Comparison of ENCODE assay signal across 1 cellular context in genomic region chr19:50022823-50023222, GRCh38.
TF ChIP-seq lines count a peak whose summit lies in the region.

No MANE protein-coding gene starts in this region.

TF ChIP-seq in HepG2, 621 proteins besides CTCF, POLR2A, EP300 and RAD21 (continues in another document):
- TF ChIP-seq CHD4 (IDR thresholded peaks at IDR 0.05; ENCODE audit: borderline replicate concordance, low read length) (no peak), BHLHE40 (IDR thresholded peaks at IDR 0.05; ENCODE audit: low read length) (peak; percentile 43), SALL1 (CRISPR knock-in tag; IDR thresholded peaks at IDR 0.05) (peak; percentile 47; the same call in 1 of the 2 replicates), SMARCE1 (IDR thresholded peaks at IDR 0.05; ENCODE audit: borderline replicate concordance) (no peak), ZNF292 (CRISPR knock-in tag; IDR thresholded peaks at IDR 0.05; ENCODE audit: borderline replicate concordance, low read depth) (peak; percentile 84), ZNF264 (CRISPR knock-in tag; IDR thresholded peaks at IDR 0.05) (no peak), REPIN1 (CRISPR knock-in tag; IDR thresholded peaks at IDR 0.05; ENCODE audit: borderline replicate concordance, low read depth) (no peak), ZNF281 (CRISPR knock-in tag; IDR thresholded peaks at IDR 0.05; ENCODE audit: borderline replicate concordance) (no peak), SAP130 (CRISPR knock-in tag; IDR thresholded peaks at IDR 0.05; ENCODE audit: low read depth) (peak; percentile 79), SAFB2 (CRISPR knock-in tag; IDR thresholded peaks at IDR 0.05; ENCODE audit: borderline replicate concordance, low read depth) (no peak), HNF4G (IDR thresholded peaks at IDR 0.05; ENCODE audit: borderline replicate concordance, low read depth, low read length) (peak; percentile 66; the same call in 1 of the 2 replicates), HNF4G (CRISPR knock-in tag; IDR thresholded peaks at IDR 0.05; ENCODE audit: borderline replicate concordance, low read depth) (no peak), HNF4A (CRISPR knock-in tag; IDR thresholded peaks at IDR 0.05) (peak; percentile 69), TEAD3 (CRISPR knock-in tag; optimal IDR thresholded peaks at IDR 0.05; ENCODE audit: borderline replicate concordance) (peak; percentile 86), SUZ12 (IDR thresholded peaks at IDR 0.05; ENCODE audit: low read depth, low read length) (no peak), ZNF121 (CRISPR knock-in tag; IDR thresholded peaks at IDR 0.05) (0 out of 2 replicates have a peak, but pooled peaks have one; percentile 3), NFKB2 (CRISPR knock-in tag; IDR thresholded peaks at IDR 0.05; ENCODE audit: borderline replicate concordance) (no peak), REXO4 (CRISPR knock-in tag; IDR thresholded peaks at IDR 0.05; ENCODE audit: borderline replicate concordance) (no peak), MIER3 (CRISPR knock-in tag; IDR thresholded peaks at IDR 0.05; ENCODE audit: borderline replicate concordance) (0 out of 2 replicates have a peak, but pooled peaks have one; percentile 27), ZBTB40 (IDR thresholded peaks at IDR 0.05) (no peak), ZBTB40 (CRISPR knock-in tag; IDR thresholded peaks at IDR 0.05) (no peak), MAFK (conservative IDR thresholded peaks at IDR 0.05 in 1 of 2, IDR thresholded peaks at IDR 0.05 in 1 of 2; ENCODE audit: low read length in 2 of 2) (peak; percentile 62 to 82), SOX6 (IDR thresholded peaks at IDR 0.05) (no peak), SOX6 (CRISPR knock-in tag; IDR thresholded peaks at IDR 0.05) (0 out of 2 replicates have a peak, but pooled peaks have one; percentile 12), ZNF841 (CRISPR knock-in tag; IDR thresholded peaks at IDR 0.05; ENCODE audit: borderline replicate concordance) (no peak), NFE2L2 (IDR thresholded peaks at IDR 0.05; ENCODE audit: low read length) (no peak), PITX1 (CRISPR knock-in tag; IDR thresholded peaks at IDR 0.05) (no peak), MEF2D (CRISPR knock-in tag; IDR thresholded peaks at IDR 0.05) (0 out of 2 replicates have a peak, but pooled peaks have one; percentile 40), MXD4 (CRISPR knock-in tag; IDR thresholded peaks at IDR 0.05) (0 out of 2 replicates have a peak, but pooled peaks have one; percentile 27), ZNF572 (CRISPR knock-in tag; IDR thresholded peaks at IDR 0.05) (no peak), ZFP36L2 (CRISPR knock-in tag; IDR thresholded peaks at IDR 0.05) (no peak), ZNF432 (CRISPR knock-in tag; IDR thresholded peaks at IDR 0.05; ENCODE audit: borderline replicate concordance) (no peak), SATB2 (CRISPR knock-in tag; IDR thresholded peaks at IDR 0.05) (no peak), RARA (CRISPR knock-in tag; IDR thresholded peaks at IDR 0.05) (0 out of 2 replicates have a peak, but pooled peaks have one; percentile 23), KMT2A (CRISPR knock-in tag; IDR thresholded peaks at IDR 0.05) (0 out of 2 replicates have a peak, but pooled peaks have one; percentile 29), GATAD2A (CRISPR knock-in tag; IDR thresholded peaks at IDR 0.05) (0 out of 2 replicates have a peak, but pooled peaks have one; percentile 23), PAXIP1 (CRISPR knock-in tag; conservative IDR thresholded peaks at IDR 0.05) (peak; percentile 60), FOXA3 (CRISPR knock-in tag; IDR thresholded peaks at IDR 0.05) (0 out of 2 replicates have a peak, but pooled peaks have one; percentile 1), ZMYM3 (CRISPR knock-in tag; IDR thresholded peaks at IDR 0.05) (0 out of 2 replicates have a peak, but pooled peaks have one; percentile 47), ELF3 (CRISPR knock-in tag; IDR thresholded peaks at IDR 0.05) (peak; percentile 95), KMT2B (CRISPR knock-in tag; IDR thresholded peaks at IDR 0.05) (0 out of 2 replicates have a peak, but pooled peaks have one; percentile 23)
- TF ChIP-seq, protein P1, sequence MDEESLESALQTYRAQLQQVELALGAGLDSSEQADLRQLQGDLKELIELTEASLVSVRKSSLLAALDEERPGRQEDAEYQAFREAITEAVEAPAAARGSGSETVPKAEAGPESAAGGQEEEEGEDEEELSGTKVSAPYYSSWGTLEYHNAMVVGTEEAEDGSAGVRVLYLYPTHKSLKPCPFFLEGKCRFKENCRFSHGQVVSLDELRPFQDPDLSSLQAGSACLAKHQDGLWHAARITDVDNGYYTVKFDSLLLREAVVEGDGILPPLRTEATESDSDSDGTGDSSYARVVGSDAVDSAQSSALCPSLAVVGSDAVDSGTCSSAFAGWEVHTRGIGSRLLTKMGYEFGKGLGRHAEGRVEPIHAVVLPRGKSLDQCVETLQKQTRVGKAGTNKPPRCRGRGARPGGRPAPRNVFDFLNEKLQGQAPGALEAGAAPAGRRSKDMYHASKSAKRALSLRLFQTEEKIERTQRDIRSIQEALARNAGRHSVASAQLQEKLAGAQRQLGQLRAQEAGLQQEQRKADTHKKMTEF (CRISPR knock-in tag; IDR thresholded peaks at IDR 0.05): 0 out of 2 replicates have a peak, but pooled peaks have one; percentile 26
- TF ChIP-seq, protein P2, sequence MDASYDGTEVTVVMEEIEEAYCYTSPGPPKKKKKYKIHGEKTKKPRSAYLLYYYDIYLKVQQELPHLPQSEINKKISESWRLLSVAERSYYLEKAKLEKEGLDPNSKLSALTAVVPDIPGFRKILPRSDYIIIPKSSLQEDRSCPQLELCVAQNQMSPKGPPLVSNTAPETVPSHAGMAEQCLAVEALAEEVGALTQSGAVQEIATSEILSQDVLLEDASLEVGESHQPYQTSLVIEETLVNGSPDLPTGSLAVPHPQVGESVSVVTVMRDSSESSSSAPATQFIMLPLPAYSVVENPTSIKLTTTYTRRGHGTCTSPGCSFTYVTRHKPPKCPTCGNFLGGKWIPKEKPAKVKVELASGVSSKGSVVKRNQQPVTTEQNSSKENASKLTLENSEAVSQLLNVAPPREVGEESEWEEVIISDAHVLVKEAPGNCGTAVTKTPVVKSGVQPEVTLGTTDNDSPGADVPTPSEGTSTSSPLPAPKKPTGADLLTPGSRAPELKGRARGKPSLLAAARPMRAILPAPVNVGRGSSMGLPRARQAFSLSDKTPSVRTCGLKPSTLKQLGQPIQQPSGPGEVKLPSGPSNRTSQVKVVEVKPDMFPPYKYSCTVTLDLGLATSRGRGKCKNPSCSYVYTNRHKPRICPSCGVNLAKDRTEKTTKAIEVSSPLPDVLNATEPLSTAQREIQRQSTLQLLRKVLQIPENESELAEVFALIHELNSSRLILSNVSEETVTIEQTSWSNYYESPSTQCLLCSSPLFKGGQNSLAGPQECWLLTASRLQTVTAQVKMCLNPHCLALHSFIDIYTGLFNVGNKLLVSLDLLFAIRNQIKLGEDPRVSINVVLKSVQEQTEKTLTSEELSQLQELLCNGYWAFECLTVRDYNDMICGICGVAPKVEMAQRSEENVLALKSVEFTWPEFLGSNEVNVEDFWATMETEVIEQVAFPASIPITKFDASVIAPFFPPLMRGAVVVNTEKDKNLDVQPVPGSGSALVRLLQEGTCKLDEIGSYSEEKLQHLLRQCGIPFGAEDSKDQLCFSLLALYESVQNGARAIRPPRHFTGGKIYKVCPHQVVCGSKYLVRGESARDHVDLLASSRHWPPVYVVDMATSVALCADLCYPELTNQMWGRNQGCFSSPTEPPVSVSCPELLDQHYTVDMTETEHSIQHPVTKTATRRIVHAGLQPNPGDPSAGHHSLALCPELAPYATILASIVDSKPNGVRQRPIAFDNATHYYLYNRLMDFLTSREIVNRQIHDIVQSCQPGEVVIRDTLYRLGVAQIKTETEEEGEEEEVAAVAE (CRISPR knock-in tag; IDR thresholded peaks at IDR 0.05; ENCODE audit: borderline replicate concordance): no peak
